ENCODE assay signal across 11 cellular contexts in genomic region chr22:24695958-24696511, GRCh38.
DNase-seq lines count a peak whose midpoint lies in the region; ATAC-seq and TF ChIP-seq lines count a peak whose summit lies in the region.
"Had no signal": no experiment of that assay in that cellular context is flagged by ENCODE, and none has a peak within 500 bp of the region (broad histone marks: within the 10 kb centered on the region; RNA-seq: fewer than 3 reads in every experiment).

No MANE protein-coding gene starts in this region.

- H3F3A ChIP-seq in MM.1S (ENCODE audit: insufficient read depth, low read length), result no peaks in the 10 kb centered on the region

- no peaks in the 10 kb centered on the region for H3K9me3 Mint-ChIP-seq in activated CD8-positive, alpha-beta T cell treated with anti-CD3 and anti-CD28 coated beads, Interleukin-2, amount 10 ng/mL, durations not matched to agents 7 days and 5 days (ENCODE audit: insufficient read depth)
- H3K9me3 Mint-ChIP-seq: CD4-positive, alpha-beta T cell had no signal

- peaks cover 33 to 56% (median 51%) of the 10 kb centered on the region in 10 experiments for H3K4me1 ChIP-seq in BLaER1 treated with 17β-estradiol and CSF1 and Interleukin-3, amounts not matched to agents 10 nM and 100 nM
- peaks cover 19% of the 10 kb centered on the region for H3K4me1 ChIP-seq in MM.1S (ENCODE audit: low read length)
- peaks cover 0 to 17% of the 10 kb centered on the region in 2 donors for H3K4me1 ChIP-seq in lung (ENCODE audit: control insufficient read depth in 2 of 2, insufficient read depth in 2 of 2, low read length in 2 of 2)

- no peaks in the 10 kb centered on the region for H3K4me1 Mint-ChIP-seq in activated CD8-positive, alpha-beta T cell treated with anti-CD3 and anti-CD28 coated beads, Interleukin-2, amount 10 ng/mL, durations not matched to agents 7 days and 5 days (ENCODE audit: low read depth)

- no peaks in the 10 kb centered on the region for H3K36me3 ChIP-seq in BLaER1 treated with 17β-estradiol and CSF1 and Interleukin-3, amounts not matched to agents 10 nM and 100 nM
- H3K36me3 ChIP-seq in MM.1S (replicated peaks; ENCODE audit: insufficient read depth, low read length) (no peaks in the 10 kb centered on the region), lung (ENCODE audit: control insufficient read depth in 2 of 2, insufficient read depth in 2 of 2, low read length in 2 of 2) (no peaks in the 10 kb centered on the region)

- ATAC-seq in lung (ENCODE audit: insufficient read depth, low FRiP score) (no peak), HG02571 (IDR thresholded peaks at IDR 0.05; ENCODE audit: unreplicated experiment) (no peak), GM18861 (IDR thresholded peaks at IDR 0.05; ENCODE audit: unreplicated experiment) (no peak)
- ATAC-seq in activated CD8-positive, alpha-beta T cell treated with anti-CD3 and anti-CD28 coated beads, Interleukin-2, amount 10 ng/mL, durations not matched to agents 7 days and 5 days, result no peak

- no peaks in the 10 kb centered on the region for H3K9me3 ChIP-seq in BLaER1 treated with 17β-estradiol and CSF1 and Interleukin-3, amounts not matched to agents 10 nM and 100 nM (replicated peaks in 1 of 11)
- H3K9me3 ChIP-seq in MM.1S (replicated peaks; ENCODE audit: insufficient read depth, low read length) (no peaks in the 10 kb centered on the region), lung (ENCODE audit: control insufficient read depth in 2 of 2, insufficient read depth in 1 of 2, low read length in 1 of 2) (no peaks in the 10 kb centered on the region)

- H3K27ac Mint-ChIP-seq in activated CD8-positive, alpha-beta T cell treated with anti-CD3 and anti-CD28 coated beads, Interleukin-2, amount 10 ng/mL, durations not matched to agents 7 days and 5 days, result no peak overlapping the region
- H3K27ac Mint-ChIP-seq: CD4-positive, alpha-beta T cell had no signal

- POLR2A ChIA-PET in activated CD8-positive, alpha-beta T cell treated with anti-CD3 and anti-CD28 coated beads, Interleukin-2, amount 10 ng/mL, durations not matched to agents 7 days and 5 days (lab: Charles Lee), result no interaction called here

- CTCF ChIA-PET in activated CD8-positive, alpha-beta T cell treated with anti-CD3 and anti-CD28 coated beads, Interleukin-2, amount 10 ng/mL, durations not matched to agents 7 days and 5 days (lab: Charles Lee), result no interaction called here

- H3K36me3 Mint-ChIP-seq in activated CD8-positive, alpha-beta T cell treated with anti-CD3 and anti-CD28 coated beads, Interleukin-2, amount 10 ng/mL, durations not matched to agents 7 days and 5 days (ENCODE audit: low read depth), result no peaks in the 10 kb centered on the region

- no peaks in the 10 kb centered on the region for H3K79me2 ChIP-seq in MM.1S (ENCODE audit: low read length)

- no peaks in the 10 kb centered on the region for H4K20me1 ChIP-seq in BLaER1 treated with 17β-estradiol and CSF1 and Interleukin-3, amounts not matched to agents 10 nM and 100 nM
- no peaks in the 10 kb centered on the region for H4K20me1 ChIP-seq in MM.1S (ENCODE audit: insufficient read depth, low read length)

- H3K4me3 Mint-ChIP-seq in activated CD8-positive, alpha-beta T cell treated with anti-CD3 and anti-CD28 coated beads, Interleukin-2, amount 10 ng/mL, durations not matched to agents 7 days and 5 days, result no peak overlapping the region
- H3K4me3 Mint-ChIP-seq: CD4-positive, alpha-beta T cell had no signal

- DNase-seq in MM.1S (peak; percentile 12), dermis blood vessel endothelial cell (peak; percentile 41), lung (ENCODE audit: low spot score) (peak; percentile 76), NCI-H774 (lab: John Stamatoyannopoulos, UW) (no peak)
- no peak for DNase-seq in activated CD8-positive, alpha-beta T cell treated with anti-CD3 and anti-CD28 coated beads, Interleukin-2, amount 10 ng/mL, durations not matched to agents 7 days and 5 days
- DNase-seq: CD4-positive, alpha-beta T cell; NCI-H1930; stimulated activated CD8-positive, alpha-beta memory T cell treated with anti-CD3 and anti-CD28 coated beads, Interleukin-4, amount 100 ng/mL, for 48 hours had no signal

- TF ChIP-seq CTCF in MM.1S (IDR thresholded peaks at IDR 0.05; ENCODE audit: low read length) (no peak), lung (IDR thresholded peaks at IDR 0.05; ENCODE audit: control extremely low read depth, extremely low read depth) (no peak)

- H3K9me2 ChIP-seq in MM.1S (replicated peaks; ENCODE audit: insufficient read depth, low read length), result no peaks in the 10 kb centered on the region

- H3K27me3 ChIP-seq in BLaER1 treated with 17β-estradiol and CSF1 and Interleukin-3, amounts not matched to agents 10 nM and 100 nM, result no peaks in the 10 kb centered on the region
- H3K27me3 ChIP-seq in MM.1S (replicated peaks; ENCODE audit: insufficient read depth, low read length) (no peaks in the 10 kb centered on the region), lung (ENCODE audit: control insufficient read depth, insufficient read depth) (no peaks in the 10 kb centered on the region)

- peak overlapping the region in 10 of 11 experiments; percentile 16 to 75 (median 52); a peak in 17 of 22 replicates for H3K9ac ChIP-seq in BLaER1 treated with 17β-estradiol and CSF1 and Interleukin-3, amounts not matched to agents 10 nM and 100 nM
- no peak overlapping the region for H3K9ac ChIP-seq in MM.1S (ENCODE audit: low read length)

- H2AFZ ChIP-seq in MM.1S (ENCODE audit: low read length), result peak overlapping the region; percentile 42; the same call in 1 of the 2 replicates

- 12 to 25% methylated on average over 6 to 7 of the region's 7 CpGs for WGBS in lung, 2 donors

- peaks cover 6% of the 10 kb centered on the region for H3K27me3 Mint-ChIP-seq in activated CD8-positive, alpha-beta T cell treated with anti-CD3 and anti-CD28 coated beads, Interleukin-2, amount 10 ng/mL, durations not matched to agents 7 days and 5 days (ENCODE audit: low read depth)
- H3K27me3 Mint-ChIP-seq: CD4-positive, alpha-beta T cell had no signal

- H3K4me2 ChIP-seq in BLaER1 treated with 17β-estradiol and CSF1 and Interleukin-3, amounts not matched to agents 10 nM and 100 nM, result peak overlapping the region; percentile 74 to 95 (median 89)
- peak overlapping the region; percentile 16; the same call in 1 of the 2 replicates for H3K4me2 ChIP-seq in MM.1S (ENCODE audit: low read depth, low read length)

- H3K27ac ChIP-seq in BLaER1 treated with 17β-estradiol and CSF1 and Interleukin-3, amounts not matched to agents 10 nM and 100 nM, result peak overlapping the region; percentile 40 to 85 (median 67)
- H3K27ac ChIP-seq in MM.1S (ENCODE audit: low read length), result no peak overlapping the region
- peak overlapping the region in 1 of 2 donors; percentile 83 for H3K27ac ChIP-seq in lung (ENCODE audit: low read depth in 1 of 2, low read length in 1 of 2)

- H3K4me3 ChIP-seq in BLaER1 treated with 17β-estradiol and CSF1 and Interleukin-3, amounts not matched to agents 10 nM and 100 nM, result 0 out of 20 replicates have a peak overlapping the region, but pooled peaks of 2 of the 10 experiments have one; percentile 14 to 31
- no peak overlapping the region for H3K4me3 ChIP-seq in MM.1S (ENCODE audit: low read length)
- H3K4me3 ChIP-seq in lung, result no peak overlapping the region

Comparison
In these comparisons a context has a peak if more than half of its experiments do, and no peak if none do; other contexts are left out.
1. DNase-seq: peak in MM.1S (single experiment), dermis blood vessel endothelial cell (single experiment) and lung (single experiment); none in NCI-H774 (single experiment) and activated CD8-positive, alpha-beta T cell treated with anti-CD3 and anti-CD28 coated beads, Interleukin-2, amount 10 ng/mL, durations not matched to agents 7 days and 5 days (single experiment).